27 cellular contexts compared by ENCODE assay signal in the genomic region with DNA sequence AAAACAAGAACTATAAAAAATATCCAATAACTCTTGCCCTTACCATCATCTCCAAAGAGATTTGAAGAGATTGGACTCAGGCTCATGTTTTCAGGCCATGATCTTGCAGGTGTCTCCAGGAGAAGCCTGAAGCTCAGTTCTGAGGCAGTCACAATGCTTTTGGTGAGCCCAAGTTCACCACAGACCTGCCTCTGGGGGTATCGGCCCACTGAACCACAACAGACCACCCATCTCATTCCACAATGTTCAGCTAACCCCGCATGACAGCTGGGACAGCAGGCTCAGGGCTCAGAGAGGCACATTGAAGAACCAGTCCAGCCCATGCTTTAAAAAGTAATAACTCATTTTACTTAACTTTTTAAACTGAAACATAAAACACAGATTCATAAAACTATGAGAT. TPM values are rescaled to one million over a fixed set of nuclear protein-coding genes. Genes with fewer than 3 reads are reported as not detected.
A peak's percentile ranks its signal among the peaks of the same experiment; 100 is the strongest.
DNase-seq lines count a peak whose midpoint lies in the region; ATAC-seq and TF ChIP-seq lines count a peak whose summit lies in the region.
"Had no signal": no experiment of that assay in that cellular context is flagged by ENCODE, and none has a peak within 500 bp of the region (broad histone marks: within the 10 kb centered on the region; RNA-seq: fewer than 3 reads in every experiment).

No MANE protein-coding gene starts in this region.

- H3K4me2 ChIP-seq in DND-41 (ENCODE audit: insufficient read depth, low read length) (no peak overlapping the region), trophoblast cell (ENCODE audit: low read length) (no peak overlapping the region)

- H2BK12ac ChIP-seq in trophoblast cell (ENCODE audit: low read length): no peak overlapping the region

- H3K4me1 ChIP-seq in DND-41 (ENCODE audit: insufficient read depth, low read length) (no peaks in the 10 kb centered on the region), mucosa of descending colon (ENCODE audit: low read depth) (no peaks in the 10 kb centered on the region), trophoblast cell (ENCODE audit: control insufficient read depth in 1 of 2, insufficient read depth in 2 of 2, low read length in 2 of 2) (no peaks in the 10 kb centered on the region)
- H3K4me1 ChIP-seq: Caco-2 had no signal

- H4K91ac ChIP-seq in trophoblast cell (ENCODE audit: low read depth, low read length): no peak overlapping the region

- H3K18ac ChIP-seq in trophoblast cell (ENCODE audit: low read length): no peak overlapping the region

- intact Hi-C loops in mucosa of descending colon (cut with DNase I, micrococcal nuclease): no loop called here

- peaks cover 3% of the 10 kb centered on the region for H3K36me3 Mint-ChIP-seq in T-helper 17 cell (ENCODE audit: low read depth)
- H3K36me3 Mint-ChIP-seq: IgD-negative memory B cell had no signal

- ATAC-seq in DND-41 (ENCODE audit: insufficient read depth, low read depth): peak; percentile 68
- ATAC-seq in T-helper 17 cell: no peak
- ATAC-seq in mucosa of descending colon: peak; percentile 23
- no peak for ATAC-seq in HG02678 (IDR thresholded peaks at IDR 0.05; ENCODE audit: unreplicated experiment)
- ATAC-seq: CD8-positive, alpha-beta T cell; PC-3 had no signal

- H3K27ac ChIP-seq in DND-41 (ENCODE audit: low read length) (no peak overlapping the region), trophoblast cell (ENCODE audit: low read depth, low read length) (no peak overlapping the region)

- H4K20me1 ChIP-seq in DND-41 (ENCODE audit: insufficient read depth, low read length): no peaks in the 10 kb centered on the region

- H3K9ac ChIP-seq in DND-41 (ENCODE audit: low read depth, low read length) (no peak overlapping the region), trophoblast cell (ENCODE audit: low read length) (no peak overlapping the region)

- no peak overlapping the region for H3K4me3 Mint-ChIP-seq in T-helper 17 cell
- H3K4me3 Mint-ChIP-seq: CD8-positive, alpha-beta T cell; IgD-negative memory B cell had no signal

- H3K27me3 Mint-ChIP-seq in T-helper 17 cell: no peaks in the 10 kb centered on the region
- H3K27me3 Mint-ChIP-seq: IgD-negative memory B cell had no signal

- peaks cover 9% of the 10 kb centered on the region for H3K4me1 Mint-ChIP-seq in T-helper 17 cell

- TF ChIP-seq CTCF in DND-41 (IDR thresholded peaks at IDR 0.05; ENCODE audit: borderline replicate concordance, extremely low read depth, low read length, poor library complexity, severe bottlenecking) (no peak), mucosa of descending colon (IDR thresholded peaks at IDR 0.05) (no peak)

- H3K23ac ChIP-seq in trophoblast cell (ENCODE audit: low read length): no peak overlapping the region

- no peak overlapping the region for H3K4me3 ChIP-seq in DND-41 (ENCODE audit: low read depth in 1 of 2, low read length in 2 of 2)
- no peak overlapping the region for H3K4me3 ChIP-seq in mucosa of descending colon
- H3K4me3 ChIP-seq in trophoblast cell (ENCODE audit: low read depth, low read length): no peak overlapping the region

- H2BK5ac ChIP-seq in trophoblast cell (ENCODE audit: low read depth, low read length, poor library complexity): no peak overlapping the region

- peak; percentile 16 for DNase-seq in DND-41
- DNase-seq in T-helper 17 cell: no peak
- no peak for DNase-seq in mucosa of descending colon
- no peak for DNase-seq in NCI-H2227 (lab: John Stamatoyannopoulos, UW; ENCODE audit: unreplicated experiment)
- no peak for DNase-seq in activated CD4-positive, CD25-positive, alpha-beta regulatory T cell (lab: John Stamatoyannopoulos, UW)
- no peak for DNase-seq in trophoblast cell
- DNase-seq: C1 segment of cervical spinal cord; Caco-2; CD8-positive, alpha-beta T cell; DMS 273 treated with DMSO at 0.1 percent for 48 hours; DMS79; GF-D8; HCEC 1CT; NCI-H1048; NCI-H1417; NCI-H187; NCI-H2081 treated with DMSO at 0.1 percent for 48 hours; NCI-H2171; NCI-H345; NCI-H524; NCI-H774; NK-92 treated with Interleukin-12 subunit alpha and Interleukin-12 subunit beta, amount 100 ng/mL, for 24 hours; PC-3; Right ventricle myocardium superior; RPMI8226 had no signal

- no peaks in the 10 kb centered on the region for H3K9me3 ChIP-seq in DND-41 (ENCODE audit: insufficient read depth, low read length, severe bottlenecking)
- H3K9me3 ChIP-seq in T-helper 17 cell (ENCODE audit: control insufficient read depth, low read length, poor library complexity, severe bottlenecking): no peaks in the 10 kb centered on the region
- no peaks in the 10 kb centered on the region for H3K9me3 ChIP-seq in mucosa of descending colon
- H3K9me3 ChIP-seq in trophoblast cell (ENCODE audit: insufficient read depth, low read depth, low read length): no peaks in the 10 kb centered on the region
- H3K9me3 ChIP-seq: Caco-2 had no signal

- no peak overlapping the region for H4K12ac ChIP-seq in trophoblast cell (ENCODE audit: low read depth, low read length)

- H3K4ac ChIP-seq in trophoblast cell (ENCODE audit: low read depth, low read length): no peak overlapping the region

- peak overlapping the region; percentile 60 for H3K27ac Mint-ChIP-seq in T-helper 17 cell
- H3K27ac Mint-ChIP-seq: CD8-positive, alpha-beta T cell; IgD-negative memory B cell had no signal

- no peaks in the 10 kb centered on the region for H3K79me1 ChIP-seq in trophoblast cell (ENCODE audit: low read length)

- H3K79me2 ChIP-seq in DND-41 (ENCODE audit: insufficient read depth, low read length) (no peaks in the 10 kb centered on the region), trophoblast cell (ENCODE audit: control insufficient read depth, insufficient read depth, low read length, poor library complexity) (no peaks in the 10 kb centered on the region)

- H3K27me3 ChIP-seq in DND-41 (ENCODE audit: insufficient read depth, low read length, poor library complexity) (no peaks in the 10 kb centered on the region), trophoblast cell (ENCODE audit: insufficient read depth, low read length) (no peaks in the 10 kb centered on the region)

- H2AK5ac ChIP-seq in trophoblast cell (ENCODE audit: low read length): no peak overlapping the region

- WGBS in trophoblast cell (ENCODE audit: extremely low coverage, insufficient coverage, insufficient read length): no CpG with 5 or more reads among the region's 2 CpGs

- no peak overlapping the region for H2BK120ac ChIP-seq in trophoblast cell (ENCODE audit: insufficient read depth, low read length, poor library complexity)

- no peak overlapping the region for H4K8ac ChIP-seq in trophoblast cell (ENCODE audit: low read depth, low read length)

- H3K14ac ChIP-seq in trophoblast cell (ENCODE audit: low read length): no peak overlapping the region

- H3K36me3 ChIP-seq in DND-41 (ENCODE audit: insufficient read depth, low read length) (peaks cover 3% of the 10 kb centered on the region; the same call in 1 of the 2 replicates), mucosa of descending colon (ENCODE audit: low read depth) (no peaks in the 10 kb centered on the region), trophoblast cell (ENCODE audit: control insufficient read depth in 1 of 2, insufficient read depth in 2 of 2, low read length in 2 of 2) (no peaks in the 10 kb centered on the region)

- H2AFZ ChIP-seq in DND-41 (ENCODE audit: low read depth, low read length) (no peak overlapping the region), trophoblast cell (ENCODE audit: insufficient read depth, low read length, poor library complexity) (no peak overlapping the region)

RNA-seq across cellular contexts. Expression of a gene that starts 28.3 kb away (rescaled TPM):
- total RNA-seq in T-helper 17 cell (1 to 10 TPM; 3.1 to 5.1 TPM), mucosa of descending colon (10 to 100 TPM in 1 of 3 donors, 1 to 10 TPM in 1, under 1 TPM in 1; 0.93 to 12.9 (median 5.0) TPM)
- 0.39 and 0.44 TPM in 2 replicates for polyA plus RNA-seq in trophoblast cell (2013)

RNA-seq across cellular contexts. Expression of a gene that starts 40.0 kb away (rescaled TPM):
- total RNA-seq in T-helper 17 cell (100 to 1,000 TPM; 202 to 252 TPM), mucosa of descending colon (10 to 100 TPM; 46.7 to 71.1 (median 53.0) TPM)
- 14.3 and 15.3 TPM in 2 replicates for polyA plus RNA-seq in trophoblast cell (2013)

RNA-seq across cellular contexts. Expression of a gene that starts 56.0 kb away (rescaled TPM):
- total RNA-seq in T-helper 17 cell: 100 to 1,000 TPM; 135 to 141 TPM
- 10 to 100 TPM; 35.0 to 45.4 (median 40.9) TPM for total RNA-seq in mucosa of descending colon
- 40.9 and 41.6 TPM in 2 replicates for polyA plus RNA-seq in trophoblast cell (2013)

Comparison
In these comparisons a context has a peak if more than half of its experiments do, and no peak if none do; other contexts are left out.
1. ATAC-seq: peak in DND-41 (single experiment) and mucosa of descending colon (single experiment); none in T-helper 17 cell (single experiment) and HG02678 (single experiment).